Comparison of ENCODE assay signal across 1 cellular context in genomic region chr13:113981611-113982295, GRCh38.
TF ChIP-seq lines count a peak whose summit lies in the region.

No MANE protein-coding gene starts in this region.

TF ChIP-seq in HCT116, 20 proteins besides CTCF, POLR2A, EP300 and RAD21 (continued from another document):
- TF ChIP-seq, protein P1, sequence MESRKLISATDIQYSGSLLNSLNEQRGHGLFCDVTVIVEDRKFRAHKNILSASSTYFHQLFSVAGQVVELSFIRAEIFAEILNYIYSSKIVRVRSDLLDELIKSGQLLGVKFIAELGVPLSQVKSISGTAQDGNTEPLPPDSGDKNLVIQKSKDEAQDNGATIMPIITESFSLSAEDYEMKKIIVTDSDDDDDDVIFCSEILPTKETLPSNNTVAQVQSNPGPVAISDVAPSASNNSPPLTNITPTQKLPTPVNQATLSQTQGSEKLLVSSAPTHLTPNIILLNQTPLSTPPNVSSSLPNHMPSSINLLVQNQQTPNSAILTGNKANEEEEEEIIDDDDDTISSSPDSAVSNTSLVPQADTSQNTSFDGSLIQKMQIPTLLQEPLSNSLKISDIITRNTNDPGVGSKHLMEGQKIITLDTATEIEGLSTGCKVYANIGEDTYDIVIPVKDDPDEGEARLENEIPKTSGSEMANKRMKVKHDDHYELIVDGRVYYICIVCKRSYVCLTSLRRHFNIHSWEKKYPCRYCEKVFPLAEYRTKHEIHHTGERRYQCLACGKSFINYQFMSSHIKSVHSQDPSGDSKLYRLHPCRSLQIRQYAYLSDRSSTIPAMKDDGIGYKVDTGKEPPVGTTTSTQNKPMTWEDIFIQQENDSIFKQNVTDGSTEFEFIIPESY (IDR thresholded peaks at IDR 0.05; ENCODE audit: extremely low read depth, insufficient replicate concordance, low read length): no peak
- no peak for TF ChIP-seq EGR1 (IDR thresholded peaks at IDR 0.05; ENCODE audit: low read depth)
- TF ChIP-seq, protein P2, sequence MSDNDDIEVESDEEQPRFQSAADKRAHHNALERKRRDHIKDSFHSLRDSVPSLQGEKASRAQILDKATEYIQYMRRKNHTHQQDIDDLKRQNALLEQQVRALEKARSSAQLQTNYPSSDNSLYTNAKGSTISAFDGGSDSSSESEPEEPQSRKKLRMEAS (IDR thresholded peaks at IDR 0.05): no peak
- TF ChIP-seq POLR2AphosphoS5 (IDR thresholded peaks at IDR 0.05; ENCODE audit: low read depth, low read length): no peak
- TF ChIP-seq CEBPB (IDR thresholded peaks at IDR 0.05; ENCODE audit: low read depth): no peak
- TF ChIP-seq SIN3A (IDR thresholded peaks at IDR 0.05; ENCODE audit: low read depth): no peak
- TF ChIP-seq SP1 (IDR thresholded peaks at IDR 0.05; ENCODE audit: low read depth): no peak
- TF ChIP-seq EZH2 (IDR thresholded peaks at IDR 0.05): no peak
- TF ChIP-seq YY1 (IDR thresholded peaks at IDR 0.05; ENCODE audit: extremely low read depth, insufficient replicate concordance, low read depth, low read length): no peak
- TF ChIP-seq SRF (IDR thresholded peaks at IDR 0.05; ENCODE audit: low read depth): no peak
- no peak for TF ChIP-seq ELF1 (IDR thresholded peaks at IDR 0.05; ENCODE audit: borderline replicate concordance, low read depth)
- TF ChIP-seq ZFX (IDR thresholded peaks at IDR 0.05): no peak
- no peak for TF ChIP-seq JUND (IDR thresholded peaks at IDR 0.05)
